In genomic region chr3:151263126-151263525, GRCh38 we compare ENCODE assay signal across 1 cellular context.
TF ChIP-seq lines count a peak whose summit lies in the region.

No MANE protein-coding gene starts in this region.

TF ChIP-seq in WTC11, 78 proteins besides CTCF, POLR2A, EP300 and RAD21:
- TF ChIP-seq ZNF532 (CRISPR knock-in tag; IDR thresholded peaks at IDR 0.05; ENCODE audit: borderline replicate concordance): no peak
- no peak for TF ChIP-seq ARID4B (CRISPR knock-in tag; IDR thresholded peaks at IDR 0.05; ENCODE audit: borderline replicate concordance)
- TF ChIP-seq GRHL2 (CRISPR knock-in tag; IDR thresholded peaks at IDR 0.05; ENCODE audit: insufficient replicate concordance, severe bottlenecking): no peak
- no peak for TF ChIP-seq MAX (CRISPR knock-in tag; IDR thresholded peaks at IDR 0.05)
- TF ChIP-seq NFE2L1 (CRISPR knock-in tag; IDR thresholded peaks at IDR 0.05): no peak
- no peak for TF ChIP-seq ATF2 (CRISPR knock-in tag; IDR thresholded peaks at IDR 0.05; ENCODE audit: borderline replicate concordance, low read depth)
- TF ChIP-seq TP53 (CRISPR knock-in tag; IDR thresholded peaks at IDR 0.05): no peak
- no peak for TF ChIP-seq ZNF317 (CRISPR knock-in tag; IDR thresholded peaks at IDR 0.05; ENCODE audit: borderline replicate concordance, low read depth)
- TF ChIP-seq EMX1 (CRISPR knock-in tag; IDR thresholded peaks at IDR 0.05): no peak
- no peak for TF ChIP-seq JUN (CRISPR knock-in tag; IDR thresholded peaks at IDR 0.05)
- no peak for TF ChIP-seq ZNF138 (CRISPR knock-in tag; conservative IDR thresholded peaks at IDR 0.05)
- TF ChIP-seq ZBTB21 (CRISPR knock-in tag; IDR thresholded peaks at IDR 0.05; ENCODE audit: borderline replicate concordance): no peak
- TF ChIP-seq AR (CRISPR knock-in tag; IDR thresholded peaks at IDR 0.05): no peak
- no peak for TF ChIP-seq ATF1 (CRISPR knock-in tag; IDR thresholded peaks at IDR 0.05)
